In genomic region chr1:3911521-3911845, GRCh38 we compare ENCODE assay signal across 11 cellular contexts. TPM values are rescaled to one million over a fixed set of nuclear protein-coding genes. Genes with fewer than 3 reads are reported as not detected.
DNase-seq lines count a peak whose midpoint lies in the region; ATAC-seq, FAIRE-seq and TF ChIP-seq lines count a peak whose summit lies in the region.
"Had no signal": no experiment of that assay in that cellular context is flagged by ENCODE, and none has a peak within 500 bp of the region (broad histone marks: within the 10 kb centered on the region; RNA-seq: fewer than 3 reads in every experiment).

No MANE protein-coding gene starts in this region.

- no peaks in the 10 kb centered on the region for H3K9me3 ChIP-seq in A549
- H3K9me3 ChIP-seq in OCI-LY7 (ENCODE audit: low read length), result no peaks in the 10 kb centered on the region
- H3K9me3 ChIP-seq in kidney (ENCODE audit: control insufficient read depth in 1 of 2, low read length in 2 of 2), result no peaks in the 10 kb centered on the region
- H3K9me3 ChIP-seq in naive thymus-derived CD4-positive, alpha-beta T cell (ENCODE audit: control insufficient read depth in 2 of 3, low read length in 3 of 3), result no peaks in the 10 kb centered on the region

- H3K79me2 ChIP-seq in OCI-LY7 (ENCODE audit: insufficient read depth, low read depth, low read length), result peaks cover 59% of the 10 kb centered on the region

- POLR2A ChIA-PET in A549 (lab: Yijun Ruan, JAX) (no interaction called here), OCI-LY7 (lab: Charles Lee) (interaction anchor here (0.6 to 2.2 kb wide), 3 partner anchors 9 to 1377 kb away, joined by 3 to 12 read pairs (median 3); no protein-coding TSS in a partner anchor)
- POLR2A ChIA-PET in naive thymus-derived CD4-positive, alpha-beta T cell (lab: Charles Lee), result no interaction called here

- no peak overlapping the region for H3K4me3 ChIP-seq in A549
- peak overlapping the region; percentile 83 for H3K4me3 ChIP-seq in OCI-LY7 (ENCODE audit: low read depth, low read length, poor library complexity, severe bottlenecking)
- no peak overlapping the region for H3K4me3 ChIP-seq in kidney (ENCODE audit: low read length in 2 of 2)
- no peak overlapping the region for H3K4me3 ChIP-seq in naive thymus-derived CD4-positive, alpha-beta T cell (ENCODE audit: low read length)
- H3K4me3 ChIP-seq: GM23338, K562 had no signal

- FAIRE-seq in A549 (lab: Jason Lieb, UNC) (no peak), kidney (lab: Jason Lieb, UNC) (no peak)
- FAIRE-seq: G401.6 had no signal

- DNase-seq in A549 (ENCODE audit: low read depth in 1 of 2, low spot score in 1 of 2), result no peak
- DNase-seq in COLO668 (lab: John Stamatoyannopoulos, UW; ENCODE audit: unreplicated experiment), result peak; percentile 55
- DNase-seq in OCI-LY7 (ENCODE audit: low spot score), result peak; percentile 49
- DNase-seq in kidney, result peak; percentile 55
- DNase-seq in NCI-H524 treated with DMSO at 0.1 percent for 48 hours (lab: John Stamatoyannopoulos, UW), result no peak
- no peak for DNase-seq in naive thymus-derived CD4-positive, alpha-beta T cell

- H3K27me3 Mint-ChIP-seq in naive thymus-derived CD4-positive, alpha-beta T cell, result peaks cover 0 to 5% (median 0%) of the 10 kb centered on the region in 5 donors

- H3K4me1 ChIP-seq in A549 (peaks cover 5% of the 10 kb centered on the region; the same call in 1 of the 3 replicates), OCI-LY7 (ENCODE audit: insufficient read depth, low read length, poor library complexity, severe bottlenecking) (peaks cover 58% of the 10 kb centered on the region), kidney (ENCODE audit: control insufficient read depth in 1 of 2, insufficient read depth in 1 of 2, low read depth in 1 of 2, low read length in 2 of 2) (peaks cover 0 to 2% of the 10 kb centered on the region in 2 donors)
- no peaks in the 10 kb centered on the region for H3K4me1 ChIP-seq in naive thymus-derived CD4-positive, alpha-beta T cell (ENCODE audit: control insufficient read depth in 2 of 2, insufficient read depth in 2 of 2, low read length in 2 of 2)

- H3K27me3 ChIP-seq in naive thymus-derived CD4-positive, alpha-beta T cell (ENCODE audit: control insufficient read depth in 2 of 2, insufficient read depth in 2 of 2, low read length in 2 of 2), result no peaks in the 10 kb centered on the region

- no peak overlapping the region for H3K9ac ChIP-seq in kidney (ENCODE audit: low read length in 2 of 2)

- H3K9me2 ChIP-seq in OCI-LY7 (ENCODE audit: insufficient read depth, low read length), result no peaks in the 10 kb centered on the region

- no peak overlapping the region; the same call in 2 of the 3 replicates for H3K4me2 ChIP-seq in A549
- peak overlapping the region; percentile 88 for H3K4me2 ChIP-seq in OCI-LY7 (ENCODE audit: low read length)
- H3K4me2 ChIP-seq: GM23338 had no signal

- intact Hi-C loops in OCI-LY7 (cut with micrococcal nuclease; ENCODE audit: unreplicated experiment), result loop anchor here (1.0 to 10.0 kb wide), 9 partner anchors 116 to 915 kb away; partner anchors contain the start of gene AJAP1
- intact Hi-C loops in kidney (cut with DNase I), result no loop called here
- intact Hi-C loops in naive thymus-derived CD4-positive, alpha-beta T cell (cut with micrococcal nuclease), result loop anchor here in 1 of 2 donors (5.0 to 10.0 kb wide), 2 partner anchors 913 to 1601 kb away; no protein-coding TSS in a partner anchor

- H3K36me3 Mint-ChIP-seq in naive thymus-derived CD4-positive, alpha-beta T cell, result no peaks in the 10 kb centered on the region
- H3K36me3 Mint-ChIP-seq: CD4-positive, CD25-positive, alpha-beta regulatory T cell had no signal

- no peak overlapping the region; the same call in 1 of the 2 replicates for H2AFZ ChIP-seq in OCI-LY7 (ENCODE audit: low read length)
- H2AFZ ChIP-seq: GM23338 had no signal

- TF ChIP-seq POLR2A in A549 (IDR thresholded peaks at IDR 0.05; ENCODE audit: low read length), result no peak

- BruUV-seq in OCI-LY7 (replicated peaks; lab: Mats Ljungman, UMichigan), result no TSS peak

- TF ChIP-seq EP300 in A549 (IDR thresholded peaks at IDR 0.05), result no peak

- peak overlapping the region in 1 of 10 donors; percentile 11 for H3K4me3 Mint-ChIP-seq in naive thymus-derived CD4-positive, alpha-beta T cell
- H3K4me3 Mint-ChIP-seq: GM23338 had no signal

- no peak for TF ChIP-seq CTCF in A549 (IDR thresholded peaks at IDR 0.05)
- TF ChIP-seq CTCF in OCI-LY7 (conservative IDR thresholded peaks at IDR 0.05; ENCODE audit: low read length), result no peak
- TF ChIP-seq CTCF in kidney (IDR thresholded peaks at IDR 0.05; ENCODE audit: borderline replicate concordance, extremely low read depth, insufficient read depth), result no peak

- peaks cover 0 to 7% (median 3%) of the 10 kb centered on the region in 7 donors for H3K4me1 Mint-ChIP-seq in naive thymus-derived CD4-positive, alpha-beta T cell

- H4K20me1 ChIP-seq in OCI-LY7 (ENCODE audit: insufficient read depth, low read length), result no peaks in the 10 kb centered on the region

- WGBS in A549 (ENCODE audit: missing lambda C conversion rate), result 65% methylated on average over 3 of the region's 4 CpGs

- peak; percentile 6 to 20; a peak in 2 of 6 replicates for ATAC-seq in A549
- ATAC-seq in naive thymus-derived CD4-positive, alpha-beta T cell, result no peak
- ATAC-seq in HG03571 (IDR thresholded peaks at IDR 0.05; ENCODE audit: unreplicated experiment), result no peak

- no peak overlapping the region for H3K27ac Mint-ChIP-seq in naive thymus-derived CD4-positive, alpha-beta T cell
- H3K27ac Mint-ChIP-seq: CD4-positive, CD25-positive, alpha-beta regulatory T cell; GM23338 had no signal

- CTCF ChIA-PET in A549 (lab: Yijun Ruan, JAX) (interaction anchor here (0.6 to 1.8 kb wide), 10 partner anchors 8 to 1834 kb away, joined by 3 to 4 read pairs (median 3); no protein-coding TSS in a partner anchor), OCI-LY7 (lab: Charles Lee; ENCODE audit: unreplicated experiment) (interaction anchor here (0.6 to 1.0 kb wide), 4 partner anchors 8 to 136 kb away, joined by 3 to 6 read pairs (median 4); no protein-coding TSS in a partner anchor)
- CTCF ChIA-PET in naive thymus-derived CD4-positive, alpha-beta T cell (lab: Charles Lee), result interaction anchor here (0.6 kb wide), 1 partner anchor 914 kb away, joined by 3 read pairs; no protein-coding TSS in a partner anchor

- H3K36me3 ChIP-seq in OCI-LY7 (ENCODE audit: insufficient read depth, low read length), result peaks cover 36% of the 10 kb centered on the region
- no peaks in the 10 kb centered on the region for H3K36me3 ChIP-seq in kidney (ENCODE audit: control insufficient read depth in 1 of 2, insufficient read depth in 2 of 2, low read length in 2 of 2)
- H3K36me3 ChIP-seq in naive thymus-derived CD4-positive, alpha-beta T cell (ENCODE audit: control insufficient read depth in 2 of 3, insufficient read depth in 3 of 3, low read length in 3 of 3), result no peaks in the 10 kb centered on the region

- H3K27ac ChIP-seq in A549 (peak overlapping the region in 1 of 2 experiments; percentile 71; a peak in 3 of 6 replicates), OCI-LY7 (ENCODE audit: low read depth, low read length, poor library complexity, severe bottlenecking) (peak overlapping the region; percentile 100), kidney (ENCODE audit: low read depth in 2 of 2, low read length in 2 of 2) (no peak overlapping the region)
- no peak overlapping the region for H3K27ac ChIP-seq in naive thymus-derived CD4-positive, alpha-beta T cell (ENCODE audit: low read depth, low read length)

- no peak for TF ChIP-seq RAD21 in A549 (conservative IDR thresholded peaks at IDR 0.05 in 1 of 2, IDR thresholded peaks at IDR 0.05 in 1 of 2)

- H3K9me3 Mint-ChIP-seq in naive thymus-derived CD4-positive, alpha-beta T cell, result no peaks in the 10 kb centered on the region
- H3K9me3 Mint-ChIP-seq: CD4-positive, CD25-positive, alpha-beta regulatory T cell had no signal

TF ChIP-seq in A549, 52 proteins besides CTCF, POLR2A, EP300 and RAD21 (continues in another document):
- TF ChIP-seq HOXB13 (CRISPR knock-in tag; IDR thresholded peaks at IDR 0.05; ENCODE audit: low read depth), result no peak

RNA-seq across cellular contexts. Expression of gene C1orf174, which starts 11.4 kb away (rescaled TPM):
- 26.3 and 29.7 TPM in 2 replicates for polyA plus RNA-seq in A549 (2011; rRNA removed)
- 28.3 and 29.6 TPM in 2 replicates for polyA plus RNA-seq in A549 (2012; cell fraction: cytosol; rRNA removed)
- 30.5 and 38.0 TPM in 2 replicates for polyA plus RNA-seq in A549 (2012; cell fraction: nucleus; rRNA removed)
- 23.6 to 23.9 TPM (median 23.7 TPM) in 3 replicates for polyA plus RNA-seq in A549 (2017; fragmentation: RNase III; extraction: RNeasy Plus Mini Kit Qiagen cat#74134 plus additional on column Dnase treatment)
- polyA minus RNA-seq in A549 (2011; rRNA and poly(A)+ RNA removed), result 25.5 and 26.0 TPM in 2 replicates
- 43.4 and 59.5 TPM in 2 replicates for total RNA-seq in OCI-LY7 (2014; rRNA removed; shearing (Covaris generic))
- 39.0 and 42.0 TPM in 2 replicates for total RNA-seq in OCI-LY7 (2022)
- 16.8 TPM for total RNA-seq in kidney
- polyA plus RNA-seq in kidney (ENCODE audit: insufficient read depth, low read depth, low replicate concordance), result 15.9 TPM
- 10 to 100 TPM; 17.0 to 33.6 (median 27.1) TPM for total RNA-seq in naive thymus-derived CD4-positive, alpha-beta T cell
- polyA plus RNA-seq in naive thymus-derived CD4-positive, alpha-beta T cell, result 10 to 100 TPM; 19.9 to 34.7 TPM

RNA-seq across cellular contexts. Expression of gene DFFB, which starts 54.2 kb away (rescaled TPM):
- polyA plus RNA-seq in A549 (2011; rRNA removed) (2.5 and 3.2 TPM in 2 replicates), A549 (2017; fragmentation: RNase III; extraction: RNeasy Plus Mini Kit Qiagen cat#74134 plus additional on column Dnase treatment) (3.2 to 4.4 TPM (median 3.7 TPM) in 3 replicates), kidney (ENCODE audit: insufficient read depth, low read depth, low replicate concordance) (5.6 TPM)
- polyA plus RNA-seq in A549 (2012; cell fraction: cytosol; rRNA removed), result 4.9 and 5.4 TPM in 2 replicates
- polyA plus RNA-seq in A549 (2012; cell fraction: nucleus; rRNA removed), result 7.7 and 8.6 TPM in 2 replicates
- 1.9 and 2.5 TPM in 2 replicates for polyA minus RNA-seq in A549 (2011; rRNA and poly(A)+ RNA removed)
- 15.2 and 21.6 TPM in 2 replicates for total RNA-seq in OCI-LY7 (2014; rRNA removed; shearing (Covaris generic))
- total RNA-seq in OCI-LY7 (2022) (16.0 and 17.9 TPM in 2 replicates), kidney (8.2 TPM)
- 10 to 100 TPM; 13.6 to 27.7 (median 19.2) TPM for total RNA-seq in naive thymus-derived CD4-positive, alpha-beta T cell
- polyA plus RNA-seq in naive thymus-derived CD4-positive, alpha-beta T cell, result 10 to 100 TPM in 1 of 2 donors, 1 to 10 TPM in 1; 9.8 to 13.5 TPM

RNA-seq across cellular contexts. Expression of gene CEP104, which starts 54.5 kb away (rescaled TPM):
- polyA plus RNA-seq in A549 (2011; rRNA removed), result 28.8 and 28.9 TPM in 2 replicates
- polyA plus RNA-seq in A549 (2012; cell fraction: cytosol; rRNA removed), result 10.5 and 12.3 TPM in 2 replicates
- 15.7 and 16.1 TPM in 2 replicates for polyA plus RNA-seq in A549 (2012; cell fraction: nucleus; rRNA removed)
- polyA plus RNA-seq in A549 (2017; fragmentation: RNase III; extraction: RNeasy Plus Mini Kit Qiagen cat#74134 plus additional on column Dnase treatment), result 13.7 to 15.4 TPM (median 14.5 TPM) in 3 replicates
- polyA minus RNA-seq in A549 (2011; rRNA and poly(A)+ RNA removed), result 33.3 and 37.8 TPM in 2 replicates
- 26.8 and 36.5 TPM in 2 replicates for total RNA-seq in OCI-LY7 (2014; rRNA removed; shearing (Covaris generic))
- 71.0 and 71.7 TPM in 2 replicates for total RNA-seq in OCI-LY7 (2022)
- total RNA-seq in kidney, result 51.2 TPM
- 11.1 TPM for polyA plus RNA-seq in kidney (ENCODE audit: insufficient read depth, low read depth, low replicate concordance)
- 10 to 100 TPM; 33.7 to 68.0 (median 45.6) TPM for total RNA-seq in naive thymus-derived CD4-positive, alpha-beta T cell
- polyA plus RNA-seq in naive thymus-derived CD4-positive, alpha-beta T cell, result 10 to 100 TPM; 12.7 to 15.3 TPM

Comparison
In these comparisons a context has a peak if more than half of its experiments do, and no peak if none do; other contexts are left out.
1. ATAC-seq: peak in A549 (2 of 2); none in naive thymus-derived CD4-positive, alpha-beta T cell (single experiment) and HG03571 (single experiment).
2. DNase-seq: peak in COLO668 (single experiment), OCI-LY7 (single experiment) and kidney (single experiment); none in A549 (0 of 2), NCI-H524 treated with DMSO at 0.1 percent for 48 hours (single experiment) and naive thymus-derived CD4-positive, alpha-beta T cell (0 of 9).